In genomic region chr5:119333421-119333851, GRCh38 we compare ENCODE assay signal across 10 cellular contexts. TPM values are rescaled to one million over a fixed set of nuclear protein-coding genes. Genes with fewer than 3 reads are reported as not detected.
DNase-seq lines count a peak whose midpoint lies in the region; ATAC-seq and TF ChIP-seq lines count a peak whose summit lies in the region.
"Had no signal": no experiment of that assay in that cellular context is flagged by ENCODE, and none has a peak within 500 bp of the region (broad histone marks: within the 10 kb centered on the region; RNA-seq: fewer than 3 reads in every experiment).

No MANE protein-coding gene starts in this region.

- no peak for TF ChIP-seq CTCF in osteocyte (IDR thresholded peaks at IDR 0.05)

- H3K27ac Mint-ChIP-seq in activated T-cell treated with anti-CD3 and anti-CD28 coated beads, Interleukin-2, amount 50 U/mL, for 72 hours: peak overlapping the region; percentile 92
- H3K27ac Mint-ChIP-seq in stimulated activated naive B cell treated with anti-CD40 and anti-IgM and Interleukin-4, amounts not matched to agents 10 μg/mL and 1 μg/mL and 100 μg/mL, for 72 hours: peak overlapping the region; percentile 81
- no peak overlapping the region for H3K27ac Mint-ChIP-seq in osteocyte (ENCODE audit: unreplicated experiment)

- no peaks in the 10 kb centered on the region for H3K27me3 Mint-ChIP-seq in activated T-cell treated with anti-CD3 and anti-CD28 coated beads, Interleukin-2, amount 50 U/mL, for 72 hours (ENCODE audit: low read depth)
- no peaks in the 10 kb centered on the region for H3K27me3 Mint-ChIP-seq in stimulated activated naive B cell treated with anti-CD40 and anti-IgM and Interleukin-4, amounts not matched to agents 10 μg/mL and 1 μg/mL and 100 μg/mL, for 72 hours
- no peaks in the 10 kb centered on the region for H3K27me3 Mint-ChIP-seq in osteocyte (ENCODE audit: unreplicated experiment)

- peaks cover 97% of the 10 kb centered on the region for H3K4me1 Mint-ChIP-seq in activated T-cell treated with anti-CD3 and anti-CD28 coated beads, Interleukin-2, amount 50 U/mL, for 72 hours (ENCODE audit: low read depth)
- H3K4me1 Mint-ChIP-seq in stimulated activated naive B cell treated with anti-CD40 and anti-IgM and Interleukin-4, amounts not matched to agents 10 μg/mL and 1 μg/mL and 100 μg/mL, for 72 hours: peaks cover 68 to 97% of the 10 kb centered on the region in 2 donors
- peaks cover 14% of the 10 kb centered on the region for H3K4me1 Mint-ChIP-seq in osteocyte (ENCODE audit: unreplicated experiment)

- ATAC-seq in GM19351 (IDR thresholded peaks at IDR 0.05; ENCODE audit: unreplicated experiment) (peak; percentile 19), HG02981 (IDR thresholded peaks at IDR 0.05; ENCODE audit: unreplicated experiment) (peak; percentile 28), Right ventricle myocardium superior (ENCODE audit: poor library complexity) (no peak)
- peak; percentile 73 to 74 for ATAC-seq in activated T-cell treated with anti-CD3 and anti-CD28 coated beads, Interleukin-2, amount 50 U/mL, for 72 hours (replicated peaks in 1 of 2)
- ATAC-seq in stimulated activated naive B cell treated with anti-CD40 and anti-IgM and Interleukin-4, amounts not matched to agents 10 μg/mL and 1 μg/mL and 100 μg/mL, for 72 hours (replicated peaks): peak; percentile 36 to 53

- peaks cover 0 to 1% of the 10 kb centered on the region in 2 donors for H3K9me3 Mint-ChIP-seq in activated T-cell treated with anti-CD3 and anti-CD28 coated beads, Interleukin-2, amount 50 U/mL, for 72 hours
- H3K9me3 Mint-ChIP-seq in stimulated activated naive B cell treated with anti-CD40 and anti-IgM and Interleukin-4, amounts not matched to agents 10 μg/mL and 1 μg/mL and 100 μg/mL, for 72 hours: no peaks in the 10 kb centered on the region
- no peaks in the 10 kb centered on the region for H3K9me3 Mint-ChIP-seq in osteocyte (ENCODE audit: unreplicated experiment)

- H3K36me3 Mint-ChIP-seq in activated T-cell treated with anti-CD3 and anti-CD28 coated beads, Interleukin-2, amount 50 U/mL, for 72 hours (ENCODE audit: insufficient read depth in 2 of 2): peaks cover 1 to 3% of the 10 kb centered on the region in 2 donors
- peaks cover 13 to 18% of the 10 kb centered on the region in 2 donors for H3K36me3 Mint-ChIP-seq in stimulated activated naive B cell treated with anti-CD40 and anti-IgM and Interleukin-4, amounts not matched to agents 10 μg/mL and 1 μg/mL and 100 μg/mL, for 72 hours
- H3K36me3 Mint-ChIP-seq in osteocyte (ENCODE audit: unreplicated experiment): no peaks in the 10 kb centered on the region

- peak in 1 of 2 donors; percentile 55 for DNase-seq in activated T-cell treated with anti-CD3 and anti-CD28 coated beads, Interleukin-2, amount 50 U/mL, for 72 hours
- no peak for DNase-seq in stimulated activated naive B cell treated with anti-CD40 and anti-IgM and Interleukin-4, amounts not matched to agents 10 μg/mL and 1 μg/mL and 100 μg/mL, for 72 hours
- no peak for DNase-seq in osteocyte (ENCODE audit: extremely low spot score, unreplicated experiment)
- no peak for DNase-seq in Kasumi-1 (lab: John Stamatoyannopoulos, UW)
- no peak for DNase-seq in UCSD-AML1 (lab: John Stamatoyannopoulos, UW; ENCODE audit: unreplicated experiment)
- DNase-seq in Right ventricle myocardium superior: no peak
- DNase-seq: dermis blood vessel endothelial cell, MG63 had no signal

- intact Hi-C loops in Right ventricle myocardium superior (cut with DNase I): loop anchor here (10.0 kb wide), 1 partner anchor 61 kb away; no protein-coding TSS in a partner anchor

- H3K4me3 Mint-ChIP-seq in activated T-cell treated with anti-CD3 and anti-CD28 coated beads, Interleukin-2, amount 50 U/mL, for 72 hours: peak overlapping the region; percentile 66 to 82
- H3K4me3 Mint-ChIP-seq in stimulated activated naive B cell treated with anti-CD40 and anti-IgM and Interleukin-4, amounts not matched to agents 10 μg/mL and 1 μg/mL and 100 μg/mL, for 72 hours: peak overlapping the region; percentile 61 to 68
- no peak overlapping the region for H3K4me3 Mint-ChIP-seq in osteocyte (ENCODE audit: unreplicated experiment)

RNA-seq across cellular contexts. Expression of gene TNFAIP8, which starts 22.4 kb away (rescaled TPM):
- total RNA-seq in activated T-cell treated with anti-CD3 and anti-CD28 coated beads, Interleukin-2, amount 50 U/mL, for 72 hours: 100 to 1,000 TPM; 117 to 137 TPM
- total RNA-seq in osteocyte (13.3 and 14.0 TPM in 2 replicates), Right ventricle myocardium superior (13.6 TPM)
